ENCODE assay signal across 15 cellular contexts in genomic region chr16:10729104-10729503, GRCh38. TPM values are rescaled to one million over a fixed set of nuclear protein-coding genes. Genes with fewer than 3 reads are reported as not detected.
DNase-seq lines count a peak whose midpoint lies in the region; ATAC-seq, FAIRE-seq and TF ChIP-seq lines count a peak whose summit lies in the region.
"Had no signal": no experiment of that assay in that cellular context is flagged by ENCODE, and none has a peak within 500 bp of the region (broad histone marks: within the 10 kb centered on the region; RNA-seq: fewer than 3 reads in every experiment).

No MANE protein-coding gene starts in this region.

- H3K4me2 ChIP-seq in OCI-LY3 (ENCODE audit: low read length) (peak overlapping the region; percentile 60), GM12878 (ENCODE audit: control insufficient read depth, insufficient read depth) (no peak overlapping the region)

- TF ChIP-seq POLR2A in GM12891 (IDR thresholded peaks at IDR 0.05; ENCODE audit: low read depth, low read length), result no peak
- TF ChIP-seq POLR2A in GM12878 (IDR thresholded peaks at IDR 0.05; ENCODE audit: low read depth, low read length), result no peak

- no peak for TF ChIP-seq RAD21 in GM12878 (IDR thresholded peaks at IDR 0.05; ENCODE audit: insufficient read depth, low read depth, low read length)

- intact Hi-C loops in GM12878 (cut with micrococcal nuclease; ENCODE audit: unreplicated experiment) (no loop called here), psoas muscle (cut with DNase I) (no loop called here), aorta (cut with DNase I) (no loop called here)

- FAIRE-seq in GM12891 (lab: Jason Lieb, UNC) (peak; percentile 63), GM12878 (lab: Jason Lieb, UNC) (no peak)
- FAIRE-seq: GM12892 had no signal

- CTCF ChIA-PET in GM12878 (lab: Yijun Ruan, JAX), result no interaction called here

- no peak for TF ChIP-seq CTCF in OCI-LY3 (IDR thresholded peaks at IDR 0.05; ENCODE audit: low read depth, low read length)
- TF ChIP-seq CTCF in GM12878 (IDR thresholded peaks at IDR 0.05 in 2 of 3, conservative IDR thresholded peaks at IDR 0.05 in 1 of 3; ENCODE audit: control insufficient read depth in 2 of 3, extremely low read depth in 1 of 3, insufficient read depth in 1 of 3, low read depth in 3 of 3, low read length in 3 of 3), result no peak
- TF ChIP-seq CTCF in psoas muscle (IDR thresholded peaks at IDR 0.05), result no peak

- H3K79me2 ChIP-seq in OCI-LY3 (ENCODE audit: low read length) (no peaks in the 10 kb centered on the region), GM12878 (ENCODE audit: control insufficient read depth, insufficient read depth, low read length) (no peaks in the 10 kb centered on the region)

- H3K27me3 ChIP-seq in OCI-LY3 (ENCODE audit: low read depth, low read length) (peaks cover 12% of the 10 kb centered on the region), GM12878 (replicated peaks in 1 of 2; ENCODE audit: control insufficient read depth in 2 of 2, insufficient read depth in 2 of 2, low read length in 1 of 2) (no peaks in the 10 kb centered on the region), psoas muscle (ENCODE audit: insufficient read depth in 3 of 3, low read length in 2 of 3) (no peaks in the 10 kb centered on the region), aorta (ENCODE audit: control insufficient read depth in 1 of 2, insufficient read depth in 2 of 2, low read length in 1 of 2) (no peaks in the 10 kb centered on the region)
- H3K27me3 ChIP-seq: SJSA1 had no signal

- no peak overlapping the region for H2AFZ ChIP-seq in OCI-LY3 (ENCODE audit: low read depth, low read length)
- no peak overlapping the region for H2AFZ ChIP-seq in GM12878 (ENCODE audit: control insufficient read depth, low read depth, low read length)

- no peak for TF ChIP-seq EP300 in GM12878 (IDR thresholded peaks at IDR 0.05; ENCODE audit: borderline replicate concordance in 1 of 2, control insufficient read depth in 1 of 2, low read depth in 2 of 2, low read length in 2 of 2)

- H4K20me1 ChIP-seq in OCI-LY3 (ENCODE audit: insufficient read depth, low read length) (no peaks in the 10 kb centered on the region), GM12878 (ENCODE audit: control insufficient read depth, insufficient read depth) (no peaks in the 10 kb centered on the region)

- WGBS in GM12878 (ENCODE audit: insufficient coverage, insufficient replicate concordance, low lambda C conversion rate, missing lambda C conversion rate), result 47% methylated on average over 7 of the region's 7 CpGs
- 84 to 92% (median 84%) methylated on average over 7 of the region's 7 CpGs for WGBS in psoas muscle, 3 donors
- 82 to 85% methylated on average over 7 of the region's 7 CpGs for WGBS in aorta, 2 donors

- H3K9ac ChIP-seq in OCI-LY3 (ENCODE audit: low read length) (no peak overlapping the region), GM12878 (ENCODE audit: control insufficient read depth, insufficient read depth, low read length) (no peak overlapping the region)

- ATAC-seq in GM12878 (no peak), psoas muscle (peak in 3 of 4 donors; percentile 1 to 12 (median 11)), aorta (ENCODE audit: low FRiP score) (no peak), HG02759 (IDR thresholded peaks at IDR 0.05; ENCODE audit: unreplicated experiment) (no peak)

- no peaks in the 10 kb centered on the region for H3K36me3 ChIP-seq in OCI-LY3 (replicated peaks; ENCODE audit: low read depth, low read length)
- no peaks in the 10 kb centered on the region for H3K36me3 ChIP-seq in GM12878 (ENCODE audit: control insufficient read depth in 2 of 2, insufficient read depth in 2 of 2, low read length in 1 of 2)
- H3K36me3 ChIP-seq in psoas muscle (ENCODE audit: insufficient read depth in 1 of 2, low read depth in 1 of 2), result no peaks in the 10 kb centered on the region
- no peaks in the 10 kb centered on the region for H3K36me3 ChIP-seq in aorta (ENCODE audit: control insufficient read depth in 1 of 2, insufficient read depth in 2 of 2, low read length in 1 of 2)
- H3K36me3 ChIP-seq: SJSA1 had no signal

- peak overlapping the region; percentile 61; the same call in 1 of the 2 replicates for H3K4me3 ChIP-seq in OCI-LY3 (ENCODE audit: low read length)
- no peak overlapping the region for H3K4me3 ChIP-seq in GM12878
- H3K4me3 ChIP-seq in psoas muscle, result no peak overlapping the region
- H3K4me3 ChIP-seq in aorta (ENCODE audit: low read length in 2 of 2), result no peak overlapping the region
- H3K4me3 ChIP-seq: SJSA1 had no signal

- H3K9me3 ChIP-seq in OCI-LY3 (ENCODE audit: insufficient read depth, low read length) (no peaks in the 10 kb centered on the region), GM12878 (replicated peaks; ENCODE audit: control insufficient read depth, insufficient read depth, low read length) (no peaks in the 10 kb centered on the region), psoas muscle (peaks cover 7% of the 10 kb centered on the region), aorta (ENCODE audit: control insufficient read depth, low read length) (peaks cover 2% of the 10 kb centered on the region)
- H3K9me3 ChIP-seq: SJSA1 had no signal

- in situ Hi-C loops in GM12878 (cut with MboI), result no loop called here

- SMC1A ChIA-PET in GM12878 (lab: Charles Lee; ENCODE audit: uncharacterized antibody, unreplicated experiment), result interaction anchor here (1.2 kb wide), 1 partner anchor 214 kb away, joined by 4 read pairs; no protein-coding TSS in a partner anchor

- POLR2A ChIA-PET in GM12878 (lab: Charles Lee), result no interaction called here

- BruUV-seq in GM12878 (replicated peaks; lab: Mats Ljungman, UMichigan), result no TSS peak

- RAD21 ChIA-PET in GM12878 (lab: Charles Lee; ENCODE audit: unreplicated experiment), result no interaction called here

- no peak overlapping the region for H3K27ac ChIP-seq in OCI-LY3 (ENCODE audit: low read length)
- H3K27ac ChIP-seq in GM12878 (ENCODE audit: control insufficient read depth, insufficient read depth), result no peak overlapping the region
- no peak overlapping the region for H3K27ac ChIP-seq in psoas muscle
- no peak overlapping the region for H3K27ac ChIP-seq in aorta (ENCODE audit: low read depth in 1 of 2, low read length in 2 of 2)
- H3K27ac ChIP-seq: C4-2B, SJSA1 had no signal

- H3K4me1 ChIP-seq in OCI-LY3 (ENCODE audit: low read length) (peaks cover 25% of the 10 kb centered on the region), GM12878 (ENCODE audit: control insufficient read depth, insufficient read depth, low read length) (no peaks in the 10 kb centered on the region), psoas muscle (peaks cover 18% of the 10 kb centered on the region), aorta (ENCODE audit: control insufficient read depth in 1 of 2, insufficient read depth in 2 of 2, low read length in 2 of 2) (no peaks in the 10 kb centered on the region)

- DNase-seq in GM12891 (ENCODE audit: insufficient read length, low spot score) (no peak), GM12878 (ENCODE audit: low read depth, low spot score) (no peak), psoas muscle (no peak), aorta (no peak), dedifferentiated amniotic fluid mesenchymal stem cell (ENCODE audit: extremely low spot score) (no peak)
- DNase-seq: GDM1, KBM-7, NCI-H1417 treated with DMSO at 0.1 percent for 48 hours, NCI-H1930 had no signal

TF ChIP-seq in GM12891, 5 proteins besides CTCF, POLR2A, EP300 and RAD21 (continues in another document):
- TF ChIP-seq POU2F2 (IDR thresholded peaks at IDR 0.05; ENCODE audit: low read depth, low read length), result no peak

RNA-seq across cellular contexts. Expression of gene NUBP1, which starts 14.5 kb away (rescaled TPM):
- polyA plus RNA-seq in GM12891 (2012; ENCODE audit: low read depth, missing spikeins), result 51.9 TPM
- 11.1 and 12.4 TPM in 2 replicates for total RNA-seq in GM12878 (2013; cell fraction: nucleolus; rRNA removed)
- total RNA-seq in GM12878 (2014; rRNA removed) (49.6 and 56.9 TPM in 2 replicates), GM12878 (2014; rRNA removed; fragmentation: Illumina TruSeq; extraction: Trizol) (53.6 and 55.1 TPM in 2 replicates), GM12878 (2021) (46.7 and 53.3 TPM in 2 replicates), psoas muscle (10 to 100 TPM; 24.7 to 38.1 (median 29.0) TPM), aorta (10 to 100 TPM; 31.3 TPM)
- polyA plus RNA-seq in GM12878 (2011; ENCODE audit: low read depth), result 33.6 TPM
- polyA plus RNA-seq in GM12878 (2011; rRNA removed) (64.3 and 74.9 TPM in 2 replicates), GM12878 (2014; fragmentation: Illumina TruSeq; extraction: Trizol) (51.5 and 66.9 TPM in 2 replicates), GM12878 (2014; fragmentation: Nextera tagmentation; extraction: Ambion mirVana) (10 to 100 TPM; 31.0 to 36.3 TPM), GM12878 (2014; rRNA removed) (62.8 and 65.7 TPM in 2 replicates), GM12878 (2016; fragmentation: Nextera tagmentation; extraction: Ambion mirVana) (10 to 100 TPM; 59.7 to 60.7 TPM), psoas muscle (10 to 100 TPM; 26.9 to 74.7 (median 46.9) TPM), aorta (10 to 100 TPM; 29.6 to 37.2 TPM)
- polyA plus RNA-seq in GM12878 (2011; cell fraction: cytosol; rRNA removed), result 82.8 and 88.2 TPM in 2 replicates
- polyA plus RNA-seq in GM12878 (2011; cell fraction: nucleus; rRNA removed), result 47.6 and 55.6 TPM in 2 replicates
- polyA plus RNA-seq in GM12878 (2012), result 40.3 and 47.4 TPM in 2 replicates
- polyA minus RNA-seq in GM12878 (2011; rRNA and poly(A)+ RNA removed), result 36.2 and 42.1 TPM in 2 replicates
- polyA minus RNA-seq in GM12878 (2011; cell fraction: cytosol; rRNA and poly(A)+ RNA removed), result 20.0 and 22.7 TPM in 2 replicates
- 8.1 and 12.7 TPM in 2 replicates for polyA minus RNA-seq in GM12878 (2011; cell fraction: nucleus; rRNA and poly(A)+ RNA removed)

RNA-seq across cellular contexts. Expression of gene TEKT5, which starts 34.4 kb away (rescaled TPM):
- polyA plus RNA-seq in GM12891 (2012; ENCODE audit: low read depth, missing spikeins), result 1.1 TPM
- total RNA-seq in GM12878 (2013; cell fraction: nucleolus; rRNA removed), result 4.6 and 6.3 TPM in 2 replicates
- total RNA-seq in GM12878 (2014; rRNA removed) (0.22 and 1.1 TPM in 2 replicates), GM12878 (2014; rRNA removed; fragmentation: Illumina TruSeq; extraction: Trizol) (0.18 and 0.40 TPM in 2 replicates), GM12878 (2021) (0.80 and 2.2 TPM in 2 replicates), psoas muscle (not detected), aorta (under 1 TPM; 0.29 to 0.39 TPM)
- 0.26 TPM for polyA plus RNA-seq in GM12878 (2011; ENCODE audit: low read depth)
- polyA plus RNA-seq in GM12878 (2011; rRNA removed) (0.66 and 0.68 TPM in 2 replicates), GM12878 (2014; fragmentation: Illumina TruSeq; extraction: Trizol) (0.19 and 0.93 TPM in 2 replicates), GM12878 (2014; fragmentation: Nextera tagmentation; extraction: Ambion mirVana) (under 1 TPM; 0.47 to 0.64 TPM), GM12878 (2014; rRNA removed) (1.1 and 1.8 TPM in 2 replicates), GM12878 (2016; fragmentation: Nextera tagmentation; extraction: Ambion mirVana) (under 1 TPM in 1 of 2 experiments, not detected in 1; 0.79 TPM), psoas muscle (not detected), aorta (1 to 10 TPM in 1 of 2 donors, not detected in 1; 2.9 TPM)
- polyA plus RNA-seq in GM12878 (2011; cell fraction: cytosol; rRNA removed), result 0.85 and 0.92 TPM in 2 replicates
- polyA plus RNA-seq in GM12878 (2011; cell fraction: nucleus; rRNA removed), result 1.8 and 2.1 TPM in 2 replicates
- polyA plus RNA-seq in GM12878 (2012), result 0.48 and 1.1 TPM in 2 replicates
- polyA minus RNA-seq in GM12878 (2011; rRNA and poly(A)+ RNA removed), result 0.44 and 0.82 TPM in 2 replicates
- polyA minus RNA-seq in GM12878 (2011; cell fraction: cytosol; rRNA and poly(A)+ RNA removed), result not detected in 2 replicates
- polyA minus RNA-seq in GM12878 (2011; cell fraction: nucleus; rRNA and poly(A)+ RNA removed), result 0.48 TPM in 1 of 2 replicates, not detected in the other
- total RNA-seq: A673, SJSA1 had no signal

Comparison
In these comparisons a context has a peak if more than half of its experiments do, and no peak if none do; other contexts are left out.
1. ATAC-seq: peak in psoas muscle (3 of 4); none in GM12878 (single experiment), aorta (single experiment) and HG02759 (single experiment).